ENCODE assay signal across 8 cellular contexts in genomic region chr19:52601974-52602366, GRCh38. TPM values are rescaled to one million over a fixed set of nuclear protein-coding genes. Genes with fewer than 3 reads are reported as not detected.
DNase-seq lines count a peak whose midpoint lies in the region; ATAC-seq and TF ChIP-seq lines count a peak whose summit lies in the region.
"Not testable (repeated sequence)": the region's sequence is repeated elsewhere in the genome, so short reads cannot be mapped to it uniquely, and the experiment has no call there.

No MANE protein-coding gene starts in this region.

- not testable (repeated sequence) for BruUV-seq in PC-9 (replicated peaks; lab: Mats Ljungman, UMichigan)

- not testable (repeated sequence) for H3F3A ChIP-seq in PC-9 (ENCODE audit: insufficient read depth, low read depth)

- peaks cover 28% of the 10 kb centered on the region for H3K4me1 Mint-ChIP-seq in HFFc6 (ENCODE audit: low read depth)
- peaks cover 23% of the 10 kb centered on the region for H3K4me1 Mint-ChIP-seq in activated T-cell treated with anti-CD3 and anti-CD28 coated beads, Interleukin-2, amount 50 U/mL, for 4 hours (ENCODE audit: low read depth)
- peaks cover 13 to 48% (median 41%) of the 10 kb centered on the region in 4 donors for H3K4me1 Mint-ChIP-seq in naive thymus-derived CD8-positive, alpha-beta T cell
- H3K4me1 Mint-ChIP-seq in stimulated activated naive CD8-positive, alpha-beta T cell treated with anti-CD3 and anti-CD28 coated beads, Interleukin-15, Interleukin-2, amounts not matched to agents 100 ng/mL and 50 ng/mL, for 24 hours (ENCODE audit: low read depth): peaks cover 36% of the 10 kb centered on the region

- not testable (repeated sequence) for H2AFZ ChIP-seq in PC-9

- CTCF ChIA-PET in PC-9 (lab: Charles Lee): interaction anchor here (0.6 kb wide), 1 partner anchor 533 kb away, joined by 9 read pairs; no protein-coding TSS in a partner anchor

- H3K27ac Mint-ChIP-seq in HFFc6: peak overlapping the region; percentile 42
- H3K27ac Mint-ChIP-seq in naive thymus-derived CD8-positive, alpha-beta T cell: peak overlapping the region; percentile 78 to 95 (median 88)
- peak overlapping the region; percentile 33 for H3K27ac Mint-ChIP-seq in stimulated activated naive CD8-positive, alpha-beta T cell treated with anti-CD3 and anti-CD28 coated beads, Interleukin-15, Interleukin-2, amounts not matched to agents 100 ng/mL and 50 ng/mL, for 24 hours

- H3K27me3 ChIP-seq in BLaER1; PC-9 (ENCODE audit: insufficient read depth, low read depth); effector memory CD4-positive, alpha-beta T cell (replicated peaks; ENCODE audit: control insufficient read depth, insufficient read depth, low read length, poor library complexity, severe bottlenecking): not testable (repeated sequence)

- peaks cover 54% of the 10 kb centered on the region for H3K36me3 Mint-ChIP-seq in HFFc6 (ENCODE audit: low read depth)
- H3K36me3 Mint-ChIP-seq in activated T-cell treated with anti-CD3 and anti-CD28 coated beads, Interleukin-2, amount 50 U/mL, for 4 hours (ENCODE audit: insufficient read depth): peaks cover 20% of the 10 kb centered on the region
- peaks cover 12 to 27% (median 19%) of the 10 kb centered on the region in 3 donors for H3K36me3 Mint-ChIP-seq in naive thymus-derived CD8-positive, alpha-beta T cell
- H3K36me3 Mint-ChIP-seq in stimulated activated naive CD8-positive, alpha-beta T cell treated with anti-CD3 and anti-CD28 coated beads, Interleukin-15, Interleukin-2, amounts not matched to agents 100 ng/mL and 50 ng/mL, for 24 hours (ENCODE audit: low read depth): peaks cover 62% of the 10 kb centered on the region

- intact Hi-C loops in PC-9 (cut with micrococcal nuclease; ENCODE audit: unreplicated experiment): loop anchor here (2.0 to 5.0 kb wide), 2 partner anchors 31 to 915 kb away; partner anchors contain the start of gene ZNF701

- peak; percentile 11 for DNase-seq in HFFc6
- DNase-seq in PC-9: peak in 1 of 2 experiments; percentile 5
- DNase-seq in activated T-cell treated with anti-CD3 and anti-CD28 coated beads, Interleukin-2, amount 50 U/mL, for 4 hours; effector memory CD4-positive, alpha-beta T cell; naive thymus-derived CD8-positive, alpha-beta T cell: not testable (repeated sequence)

- not testable (repeated sequence) for ATAC-seq in activated T-cell treated with anti-CD3 and anti-CD28 coated beads, Interleukin-2, amount 50 U/mL, for 4 hours; naive thymus-derived CD8-positive, alpha-beta T cell

- POLR2A ChIA-PET in PC-9 (lab: Charles Lee; ENCODE audit: unreplicated experiment): not testable (repeated sequence)
- POLR2A ChIA-PET in naive thymus-derived CD8-positive, alpha-beta T cell (lab: Charles Lee): interaction anchor here (0.6 to 1.7 kb wide), 4 partner anchors 25 to 133 kb away, joined by 3 to 4 read pairs (median 4); partner anchors contain the start of gene ZNF611

- H3K4me2 ChIP-seq in BLaER1: peak overlapping the region; percentile 88
- peak overlapping the region; percentile 89 for H3K4me2 ChIP-seq in PC-9

- peaks cover 22% of the 10 kb centered on the region for H3K4me1 ChIP-seq in BLaER1
- not testable (repeated sequence) for H3K4me1 ChIP-seq in PC-9 (replicated peaks; ENCODE audit: insufficient read depth); effector memory CD4-positive, alpha-beta T cell (ENCODE audit: control insufficient read depth, insufficient read depth, low read length, poor library complexity, severe bottlenecking)

- H3K9me2 ChIP-seq in PC-9 (ENCODE audit: insufficient read depth): not testable (repeated sequence)

- H3K36me3 ChIP-seq in BLaER1: peaks cover 60% of the 10 kb centered on the region
- H3K36me3 ChIP-seq in PC-9 (ENCODE audit: low read depth); effector memory CD4-positive, alpha-beta T cell (ENCODE audit: control insufficient read depth, insufficient read depth, low read length): not testable (repeated sequence)

- not testable (repeated sequence) for H3K79me2 ChIP-seq in PC-9 (ENCODE audit: low read depth)

- peak overlapping the region; percentile 89 for H3K9ac ChIP-seq in BLaER1

- H3K4me3 ChIP-seq in BLaER1 (peak overlapping the region; percentile 86), PC-9 (peak overlapping the region; percentile 73; the same call in 1 of the 2 replicates), iPS-11a (ENCODE audit: low read depth, low read length) (peak overlapping the region; percentile 69)
- H3K4me3 ChIP-seq in effector memory CD4-positive, alpha-beta T cell (ENCODE audit: insufficient read depth, low read depth, low read length, poor library complexity, severe bottlenecking): peak overlapping the region; percentile 79

- H3K4me3 Mint-ChIP-seq in HFFc6: peak overlapping the region; percentile 86
- peak overlapping the region; percentile 88 for H3K4me3 Mint-ChIP-seq in activated T-cell treated with anti-CD3 and anti-CD28 coated beads, Interleukin-2, amount 50 U/mL, for 4 hours
- peak overlapping the region; percentile 88 to 97 (median 92) for H3K4me3 Mint-ChIP-seq in naive thymus-derived CD8-positive, alpha-beta T cell
- H3K4me3 Mint-ChIP-seq in stimulated activated naive CD8-positive, alpha-beta T cell treated with anti-CD3 and anti-CD28 coated beads, Interleukin-15, Interleukin-2, amounts not matched to agents 100 ng/mL and 50 ng/mL, for 24 hours: peak overlapping the region; percentile 85

- H3K27me3 Mint-ChIP-seq in HFFc6 (ENCODE audit: insufficient read depth); activated T-cell treated with anti-CD3 and anti-CD28 coated beads, Interleukin-2, amount 50 U/mL, for 4 hours (ENCODE audit: low read depth); naive thymus-derived CD8-positive, alpha-beta T cell; stimulated activated naive CD8-positive, alpha-beta T cell treated with anti-CD3 and anti-CD28 coated beads, Interleukin-15, Interleukin-2, amounts not matched to agents 100 ng/mL and 50 ng/mL, for 24 hours: not testable (repeated sequence)

- H3K27ac ChIP-seq in BLaER1: peak overlapping the region; percentile 82
- not testable (repeated sequence) for H3K27ac ChIP-seq in PC-9
- H3K27ac ChIP-seq in effector memory CD4-positive, alpha-beta T cell (ENCODE audit: insufficient read depth, low read length, poor library complexity, severe bottlenecking): peak overlapping the region; percentile 64

- TF ChIP-seq CTCF in HFFc6 (IDR thresholded peaks at IDR 0.05): peak; percentile 39; the same call in 1 of the 2 replicates
- not testable (repeated sequence) for TF ChIP-seq CTCF in PC-9 (conservative IDR thresholded peaks at IDR 0.05)

- peaks cover 31% of the 10 kb centered on the region for H3K9me3 Mint-ChIP-seq in HFFc6
- peaks cover 21% of the 10 kb centered on the region for H3K9me3 Mint-ChIP-seq in activated T-cell treated with anti-CD3 and anti-CD28 coated beads, Interleukin-2, amount 50 U/mL, for 4 hours
- H3K9me3 Mint-ChIP-seq in naive thymus-derived CD8-positive, alpha-beta T cell: peaks cover 5 to 63% (median 13%) of the 10 kb centered on the region in 9 donors
- peaks cover 29% of the 10 kb centered on the region for H3K9me3 Mint-ChIP-seq in stimulated activated naive CD8-positive, alpha-beta T cell treated with anti-CD3 and anti-CD28 coated beads, Interleukin-15, Interleukin-2, amounts not matched to agents 100 ng/mL and 50 ng/mL, for 24 hours

- not testable (repeated sequence) for H4K20me1 ChIP-seq in BLaER1; PC-9 (ENCODE audit: insufficient read depth)

- peaks cover 35% of the 10 kb centered on the region for H3K9me3 ChIP-seq in BLaER1
- H3K9me3 ChIP-seq in PC-9 (ENCODE audit: insufficient read depth, low read depth): peaks cover 46% of the 10 kb centered on the region
- peaks cover 10% of the 10 kb centered on the region for H3K9me3 ChIP-seq in effector memory CD4-positive, alpha-beta T cell (ENCODE audit: control insufficient read depth, low read length)

RNA-seq across cellular contexts. Expression of gene ZNF701, which starts 31.9 kb away (rescaled TPM):
- total RNA-seq in HFFc6 (2021; fragmentation: NEBNext Ultra II Directional; extraction: Animal tissue kit (Norgen Biotek cat#: 25700)): 10 to 100 TPM in 1 of 6 experiments, 1 to 10 TPM in 5; 7.0 to 10.0 (median 8.5) TPM
- 22.1 and 24.2 TPM in 2 replicates for total RNA-seq in PC-9 (2021)
- total RNA-seq in activated T-cell treated with anti-CD3 and anti-CD28 coated beads, Interleukin-2, amount 50 U/mL, for 4 hours: 10 to 100 TPM in 1 of 3 donors, 1 to 10 TPM in 2; 7.6 to 10.2 (median 8.3) TPM
- 10 to 100 TPM; 35.8 to 40.3 TPM for total RNA-seq in naive thymus-derived CD8-positive, alpha-beta T cell
- 10 to 100 TPM; 13.6 to 14.4 (median 14.1) TPM for polyA plus RNA-seq in naive thymus-derived CD8-positive, alpha-beta T cell

RNA-seq across cellular contexts. Expression of gene ZNF83, which starts 36.2 kb away (rescaled TPM):
- total RNA-seq in HFFc6 (2021; fragmentation: NEBNext Ultra II Directional; extraction: Animal tissue kit (Norgen Biotek cat#: 25700)): 10 to 100 TPM; 22.8 to 31.1 (median 26.0) TPM
- 54.6 and 60.6 TPM in 2 replicates for total RNA-seq in PC-9 (2021)
- 1 to 10 TPM; 7.9 to 9.0 (median 8.8) TPM for total RNA-seq in activated T-cell treated with anti-CD3 and anti-CD28 coated beads, Interleukin-2, amount 50 U/mL, for 4 hours
- total RNA-seq in naive thymus-derived CD8-positive, alpha-beta T cell: 100 to 1,000 TPM; 112 to 113 TPM
- 10 to 100 TPM; 10.9 to 18.3 (median 13.8) TPM for polyA plus RNA-seq in naive thymus-derived CD8-positive, alpha-beta T cell

Comparison
In these comparisons a context has a peak if more than half of its experiments do, and no peak if none do; other contexts are left out.
1. H3K27ac Mint-ChIP-seq: peak in every context shown above with its lines; median percentile 88 in naive thymus-derived CD8-positive, alpha-beta T cell; 42 in HFFc6; 33 in stimulated activated naive CD8-positive, alpha-beta T cell treated with anti-CD3 and anti-CD28 coated beads, Interleukin-15, Interleukin-2, amounts not matched to agents 100 ng/mL and 50 ng/mL, for 24 hours.